25 cellular contexts compared by ENCODE assay signal in genomic region chr11:22733849-22734248, GRCh38.
DNase-seq lines count a peak whose midpoint lies in the region; ATAC-seq, FAIRE-seq and TF ChIP-seq lines count a peak whose summit lies in the region.
"Had no signal": no experiment of that assay in that cellular context is flagged by ENCODE, and none has a peak within 500 bp of the region (broad histone marks: within the 10 kb centered on the region; RNA-seq: fewer than 3 reads in every experiment).

No MANE protein-coding gene starts in this region.

- H3K9me3 ChIP-seq in HepG2 (ENCODE audit: low read length) (no peaks in the 10 kb centered on the region), right lobe of liver (no peaks in the 10 kb centered on the region), neural cell (ENCODE audit: low read length) (no peaks in the 10 kb centered on the region), skeletal muscle tissue (ENCODE audit: control insufficient read depth in 3 of 3, low read length in 3 of 3) (no peaks in the 10 kb centered on the region)
- H3K9me3 ChIP-seq: BE2C; BLaER1 treated with 17β-estradiol and CSF1 and Interleukin-3, amounts not matched to agents 10 nM and 100 nM had no signal

- POLR2A ChIA-PET in HepG2 (lab: Yijun Ruan, JAX), result no interaction called here

- H4K20me1 ChIP-seq in HepG2 (ENCODE audit: insufficient read depth, low read length) (no peaks in the 10 kb centered on the region), neural cell (ENCODE audit: insufficient read depth) (no peaks in the 10 kb centered on the region)
- H4K20me1 ChIP-seq: BLaER1 treated with 17β-estradiol and CSF1 and Interleukin-3, amounts not matched to agents 10 nM and 100 nM had no signal

- peaks cover 6% of the 10 kb centered on the region for H3K4me1 ChIP-seq in HepG2 (ENCODE audit: insufficient read depth, low read length)
- no peaks in the 10 kb centered on the region for H3K4me1 ChIP-seq in right lobe of liver
- H3K4me1 ChIP-seq in skeletal muscle tissue (ENCODE audit: control insufficient read depth in 3 of 3, insufficient read depth in 3 of 3, low read length in 3 of 3), result peaks cover 0 to 4% (median 0%) of the 10 kb centered on the region in 3 donors
- H3K4me1 ChIP-seq: BE2C; BLaER1 treated with 17β-estradiol and CSF1 and Interleukin-3, amounts not matched to agents 10 nM and 100 nM had no signal

- H3K4me2 ChIP-seq in HepG2 (ENCODE audit: low read depth, low read length) (no peak overlapping the region), neural cell (ENCODE audit: low read length) (peak overlapping the region; percentile 7)
- H3K4me2 ChIP-seq: BLaER1 treated with 17β-estradiol and CSF1 and Interleukin-3, amounts not matched to agents 10 nM and 100 nM; GM23338 had no signal

- no peaks in the 10 kb centered on the region for H3K36me3 Mint-ChIP-seq in chondrocyte (ENCODE audit: low read depth)
- H3K36me3 Mint-ChIP-seq: CD14-positive monocyte; CD8-positive, alpha-beta memory T cell had no signal

- TF ChIP-seq EP300 in HepG2 (IDR thresholded peaks at IDR 0.05; ENCODE audit: low read depth in 2 of 2, low read length in 2 of 2) (no peak), HepG2 (CRISPR knock-in tag; IDR thresholded peaks at IDR 0.05; ENCODE audit: borderline replicate concordance) (no peak), neural cell (conservative IDR thresholded peaks at IDR 0.05; ENCODE audit: poor library complexity, severe bottlenecking) (no peak)

- FAIRE-seq in HepG2 (lab: Jason Lieb, UNC), result no peak
- FAIRE-seq: A204.1, D721Med, GM12891, GM18507 had no signal

- no peaks in the 10 kb centered on the region for H3F3A ChIP-seq in neural cell (ENCODE audit: insufficient read depth, low read length, poor library complexity, severe bottlenecking)

- H3K9me2 ChIP-seq in neural cell (ENCODE audit: insufficient read depth, low read length), result no peaks in the 10 kb centered on the region

- H3K79me2 ChIP-seq in HepG2 (ENCODE audit: insufficient read depth, low read length) (no peaks in the 10 kb centered on the region), neural cell (replicated peaks; ENCODE audit: insufficient read depth, low read length) (no peaks in the 10 kb centered on the region)

- no peak for TF ChIP-seq POLR2A in HepG2 (IDR thresholded peaks at IDR 0.05; ENCODE audit: insufficient read depth in 1 of 2, low read depth in 2 of 2, low read length in 2 of 2)
- TF ChIP-seq POLR2A in right lobe of liver (IDR thresholded peaks at IDR 0.05), result no peak

- TF ChIP-seq CTCF in HepG2 (CRISPR knock-in tag; IDR thresholded peaks at IDR 0.05), result no peak
- no peak for TF ChIP-seq CTCF in right lobe of liver (IDR thresholded peaks at IDR 0.05)
- no peak for TF ChIP-seq CTCF in chondrocyte (IDR thresholded peaks at IDR 0.05)
- no peak for TF ChIP-seq CTCF in neural cell (IDR thresholded peaks at IDR 0.05; ENCODE audit: poor library complexity, severe bottlenecking)

- CTCF ChIA-PET in HepG2 (lab: Yijun Ruan, JAX; ENCODE audit: low intra/inter-chr PET ratio, low total read pairs), result no interaction called here

- no peaks in the 10 kb centered on the region for H3K9me3 Mint-ChIP-seq in chondrocyte (ENCODE audit: low read depth)
- H3K9me3 Mint-ChIP-seq: CD4-positive, alpha-beta T cell; CD8-positive, alpha-beta memory T cell; GM23338; H9 had no signal

- TF ChIP-seq RAD21 in HepG2 (CRISPR knock-in tag; IDR thresholded peaks at IDR 0.05) (no peak), neural cell (conservative IDR thresholded peaks at IDR 0.05) (no peak)

- BruUV-seq in HepG2 (replicated peaks; lab: Mats Ljungman, UMichigan), result no TSS peak

- peaks cover 0 to under 1% of the 10 kb centered on the region in 2 experiments; a peak in 1 of 5 replicates for H3K36me3 ChIP-seq in HepG2 (replicated peaks in 1 of 2; ENCODE audit: control insufficient read depth in 1 of 2, insufficient read depth in 2 of 2, low read length in 2 of 2)
- H3K36me3 ChIP-seq in right lobe of liver, result peaks cover 0 to 6% (median 0%) of the 10 kb centered on the region in 4 donors
- no peaks in the 10 kb centered on the region for H3K36me3 ChIP-seq in neural cell (ENCODE audit: insufficient read depth, low read length)
- H3K36me3 ChIP-seq in skeletal muscle tissue (ENCODE audit: control insufficient read depth in 3 of 3, insufficient read depth in 3 of 3, low read length in 3 of 3), result peaks cover 0 to 7% (median 3%) of the 10 kb centered on the region in 3 donors
- H3K36me3 ChIP-seq: BE2C; BLaER1 treated with 17β-estradiol and CSF1 and Interleukin-3, amounts not matched to agents 10 nM and 100 nM had no signal

- H2AFZ ChIP-seq in HepG2 (ENCODE audit: low read length) (no peak overlapping the region), neural cell (ENCODE audit: low read depth, low read length) (no peak overlapping the region)
- H2AFZ ChIP-seq: GM23338 had no signal

- in situ Hi-C loops in HepG2 (cut with HindIII; ENCODE audit: extremely low pct_ligation_motif_present, low pct_unique_long_range_greater_than_20kb), result no loop called here

- no peak overlapping the region for H3K4me3 Mint-ChIP-seq in chondrocyte (ENCODE audit: unreplicated experiment)
- H3K4me3 Mint-ChIP-seq: CD14-positive monocyte; CD4-positive, alpha-beta T cell; CD8-positive, alpha-beta memory T cell; GM23338; H9 had no signal

- intact Hi-C loops in HepG2 (cut with micrococcal nuclease; ENCODE audit: unreplicated experiment) (loop anchor here (2.0 kb wide), 1 partner anchor 53 kb away; no protein-coding TSS in a partner anchor), right lobe of liver (cut with DNase I) (no loop called here)

- no peak overlapping the region for H3K4me3 ChIP-seq in HepG2 (replicated peaks in 1 of 3; ENCODE audit: insufficient read depth in 1 of 3, low read depth in 2 of 3, low read length in 3 of 3)
- no peak overlapping the region for H3K4me3 ChIP-seq in right lobe of liver
- H3K4me3 ChIP-seq in neural cell (ENCODE audit: low read length), result peak overlapping the region; percentile 8
- H3K4me3 ChIP-seq in skeletal muscle tissue (ENCODE audit: low read length in 3 of 3), result no peak overlapping the region
- H3K4me3 ChIP-seq: BLaER1 treated with 17β-estradiol and CSF1 and Interleukin-3, amounts not matched to agents 10 nM and 100 nM; GM23338 had no signal

- H3K4me1 Mint-ChIP-seq in chondrocyte (ENCODE audit: low read depth), result peaks cover 6% of the 10 kb centered on the region
- H3K4me1 Mint-ChIP-seq: CD14-positive monocyte; CD8-positive, alpha-beta memory T cell; GM23338; H9 had no signal

- H3K9ac ChIP-seq in HepG2 (ENCODE audit: insufficient read depth, low read depth, low read length) (no peak overlapping the region), neural cell (ENCODE audit: low read length) (peak overlapping the region; percentile 42), skeletal muscle tissue (ENCODE audit: low read depth in 1 of 3, low read length in 3 of 3) (no peak overlapping the region)
- H3K9ac ChIP-seq: BLaER1 treated with 17β-estradiol and CSF1 and Interleukin-3, amounts not matched to agents 10 nM and 100 nM had no signal

- H3K27ac Mint-ChIP-seq in chondrocyte (ENCODE audit: unreplicated experiment), result peak overlapping the region; percentile 19
- H3K27ac Mint-ChIP-seq: CD14-positive monocyte; CD4-positive, alpha-beta T cell; CD8-positive, alpha-beta memory T cell; GM23338; H9 had no signal

- H3K27me3 ChIP-seq in HepG2 (ENCODE audit: control insufficient read depth in 1 of 2, insufficient read depth in 2 of 2, low read length in 2 of 2), result no peaks in the 10 kb centered on the region
- no peaks in the 10 kb centered on the region for H3K27me3 ChIP-seq in right lobe of liver
- H3K27me3 ChIP-seq in neural cell (ENCODE audit: insufficient read depth, low read depth, low read length), result no peaks in the 10 kb centered on the region
- H3K27me3 ChIP-seq in skeletal muscle tissue (ENCODE audit: control insufficient read depth in 3 of 3, insufficient read depth in 3 of 3, low read length in 3 of 3), result no peaks in the 10 kb centered on the region
- H3K27me3 ChIP-seq: BE2C; BLaER1 treated with 17β-estradiol and CSF1 and Interleukin-3, amounts not matched to agents 10 nM and 100 nM had no signal

- peaks cover 2% of the 10 kb centered on the region for H3K27me3 Mint-ChIP-seq in chondrocyte (ENCODE audit: low read depth)
- H3K27me3 Mint-ChIP-seq: CD4-positive, alpha-beta T cell had no signal

- DNase-seq in HepG2 (ENCODE audit: low spot score) (no peak), right lobe of liver (no peak), chondrocyte (ENCODE audit: low spot score) (no peak), midbrain (lab: John Stamatoyannopoulos, UW) (no peak), 8988T (no peak)
- DNase-seq: ACHN; AML-193; BE2C; CD4-positive, alpha-beta T cell; CD8-positive, alpha-beta memory T cell; DMS 273 treated with DMSO at 0.1 percent for 48 hours; DMS79; GF-D8; H9 had no signal

- H3K27ac ChIP-seq in HepG2 (ENCODE audit: extremely low read length, insufficient read depth, low read length) (no peak overlapping the region), right lobe of liver (no peak overlapping the region), neural cell (ENCODE audit: low read length) (peak overlapping the region; percentile 85), skeletal muscle tissue (ENCODE audit: low read depth, low read length) (peak overlapping the region; percentile 49)
- H3K27ac ChIP-seq: BLaER1 treated with 17β-estradiol and CSF1 and Interleukin-3, amounts not matched to agents 10 nM and 100 nM had no signal

- no peak for ATAC-seq in HepG2
- ATAC-seq in right lobe of liver, result no peak
- ATAC-seq in HG02623 (IDR thresholded peaks at IDR 0.05; ENCODE audit: unreplicated experiment), result no peak
- ATAC-seq: GM23338, HCT116 had no signal

TF ChIP-seq in neural cell, 6 proteins besides CTCF, POLR2A, EP300 and RAD21 (continues in another document):
- TF ChIP-seq MXI1 (conservative IDR thresholded peaks at IDR 0.05; ENCODE audit: poor library complexity, severe bottlenecking), result no peak
- no peak for TF ChIP-seq SMC3 (conservative IDR thresholded peaks at IDR 0.05; ENCODE audit: poor library complexity)
- TF ChIP-seq POLR2AphosphoS5 (IDR thresholded peaks at IDR 0.05), result no peak

Comparison
In these comparisons a context has a peak if more than half of its experiments do, and no peak if none do; other contexts are left out.
1. H3K27ac ChIP-seq: peak in neural cell (single experiment) and skeletal muscle tissue (single experiment); none in HepG2 (single experiment) and right lobe of liver (0 of 3).